ENCODE assay signal across 9 cellular contexts in genomic region chr9:73152953-73153352, GRCh38. TPM values are rescaled to one million over a fixed set of nuclear protein-coding genes. Genes with fewer than 3 reads are reported as not detected.
DNase-seq lines count a peak whose midpoint lies in the region; ATAC-seq and TF ChIP-seq lines count a peak whose summit lies in the region.
"Had no signal": no experiment of that assay in that cellular context is flagged by ENCODE, and none has a peak within 500 bp of the region (broad histone marks: within the 10 kb centered on the region; RNA-seq: fewer than 3 reads in every experiment).

No MANE protein-coding gene starts in this region.

- peak overlapping the region; percentile 26 to 45 for H3K9ac ChIP-seq in duodenal mucosa (ENCODE audit: low read depth in 1 of 2, low read length in 2 of 2)

- POLR2A ChIA-PET in WTC11 (lab: Charles Lee) = no interaction called here

- H3K36me3 Mint-ChIP-seq in WTC11 = no peaks in the 10 kb centered on the region
- H3K36me3 Mint-ChIP-seq: memory B cell had no signal

- TF ChIP-seq CTCF in sigmoid colon (IDR thresholded peaks at IDR 0.05) (no peak), WTC11 (IDR thresholded peaks at IDR 0.05) (no peak), body of pancreas (IDR thresholded peaks at IDR 0.05) (no peak)

- no peak for TF ChIP-seq EP300 in sigmoid colon (IDR thresholded peaks at IDR 0.05)

- no peaks in the 10 kb centered on the region for H3K27me3 Mint-ChIP-seq in WTC11 (ENCODE audit: low read depth)

- 0 out of 2 replicates have a peak, but pooled peaks cover 3% of the 10 kb centered on the region for H3K9me3 Mint-ChIP-seq in WTC11

- ATAC-seq in GM21723 (IDR thresholded peaks at IDR 0.05; ENCODE audit: unreplicated experiment) (peak; percentile 51), WTC11 (no peak), body of pancreas (no peak)

- H3K27ac ChIP-seq in duodenal mucosa (ENCODE audit: low read depth, low read length) = peak overlapping the region; percentile 32
- peak overlapping the region; percentile 74 to 86 (median 78) for H3K27ac ChIP-seq in sigmoid colon
- H3K27ac ChIP-seq in body of pancreas = peak overlapping the region in 1 of 4 donors; percentile 55

- H3K36me3 ChIP-seq in duodenal mucosa (ENCODE audit: control insufficient read depth in 1 of 2, insufficient read depth in 2 of 2, low read length in 2 of 2) = no peaks in the 10 kb centered on the region
- no peaks in the 10 kb centered on the region for H3K36me3 ChIP-seq in sigmoid colon
- no peaks in the 10 kb centered on the region for H3K36me3 ChIP-seq in body of pancreas (replicated peaks in 1 of 2; ENCODE audit: insufficient read depth in 1 of 2, low read depth in 2 of 2)

- DNase-seq in ELR (ENCODE audit: low read depth) (peak; percentile 58), M059J (ENCODE audit: low read depth) (peak; percentile 64), sigmoid colon (no peak), WTC11 (ENCODE audit: low spot score) (no peak), body of pancreas (no peak)
- no peak for DNase-seq in activated effector memory CD4-positive, alpha-beta T cell treated with Interleukin-2 at 50 U/mL for 16 hours

- WGBS in sigmoid colon, 2 donors = 65 to 76% methylated on average over 2 of the region's 2 CpGs
- WGBS in body of pancreas, 2 donors = 71 to 72% methylated on average over 2 of the region's 2 CpGs

- H3K27ac Mint-ChIP-seq in WTC11 = no peak overlapping the region
- H3K27ac Mint-ChIP-seq: memory B cell had no signal

- H3K27me3 ChIP-seq in duodenal mucosa (ENCODE audit: control insufficient read depth in 1 of 2, insufficient read depth in 2 of 2, low read length in 2 of 2) = no peaks in the 10 kb centered on the region
- no peaks in the 10 kb centered on the region for H3K27me3 ChIP-seq in sigmoid colon
- no peaks in the 10 kb centered on the region for H3K27me3 ChIP-seq in body of pancreas

- peaks cover 6 to 29% of the 10 kb centered on the region in 2 donors for H3K4me1 ChIP-seq in duodenal mucosa (ENCODE audit: control insufficient read depth in 1 of 2, insufficient read depth in 2 of 2, low read length in 2 of 2)
- peaks cover 0 to 88% (median 63%) of the 10 kb centered on the region in 4 donors for H3K4me1 ChIP-seq in sigmoid colon
- H3K4me1 ChIP-seq in body of pancreas = no peaks in the 10 kb centered on the region

- peaks cover 51% of the 10 kb centered on the region for H3K4me1 Mint-ChIP-seq in WTC11

- CTCF ChIA-PET in WTC11 (lab: Charles Lee) = interaction anchor here (1.7 kb wide), 1 partner anchor 45 kb away, joined by 8 read pairs; no protein-coding TSS in a partner anchor

- no peak overlapping the region for H3K4me3 Mint-ChIP-seq in WTC11
- H3K4me3 Mint-ChIP-seq: memory B cell had no signal

- TF ChIP-seq POLR2A in sigmoid colon (IDR thresholded peaks at IDR 0.05) = no peak
- TF ChIP-seq POLR2A in body of pancreas (IDR thresholded peaks at IDR 0.05) = no peak

- no peaks in the 10 kb centered on the region for H3K9me3 ChIP-seq in duodenal mucosa (ENCODE audit: control insufficient read depth in 1 of 2, low read length in 2 of 2)
- H3K9me3 ChIP-seq in sigmoid colon = no peaks in the 10 kb centered on the region
- no peaks in the 10 kb centered on the region for H3K9me3 ChIP-seq in body of pancreas

- H3K4me3 ChIP-seq in duodenal mucosa (ENCODE audit: low read depth in 1 of 2, low read length in 2 of 2) (peak overlapping the region; percentile 57 to 65), sigmoid colon (peak overlapping the region; percentile 18 to 58 (median 50)), body of pancreas (peak overlapping the region in 1 of 2 donors; percentile 2)

- intact Hi-C loops in sigmoid colon (cut with DNase I) (no loop called here), body of pancreas (cut with DNase I) (no loop called here)

TF ChIP-seq in WTC11, 78 proteins besides CTCF, POLR2A, EP300 and RAD21:
- TF ChIP-seq AR (CRISPR knock-in tag; IDR thresholded peaks at IDR 0.05) = no peak
- no peak for TF ChIP-seq ZNF512 (CRISPR knock-in tag; IDR thresholded peaks at IDR 0.05; ENCODE audit: borderline replicate concordance)
- no peak for TF ChIP-seq NR3C1 (CRISPR knock-in tag; conservative IDR thresholded peaks at IDR 0.05; ENCODE audit: low read depth)
- TF ChIP-seq FOXK1 (CRISPR knock-in tag; IDR thresholded peaks at IDR 0.05) = no peak
- TF ChIP-seq MLX (CRISPR knock-in tag; IDR thresholded peaks at IDR 0.05) = no peak
- TF ChIP-seq IRF1 (CRISPR knock-in tag; IDR thresholded peaks at IDR 0.05) = no peak
- TF ChIP-seq HMGXB4 (CRISPR knock-in tag; IDR thresholded peaks at IDR 0.05) = no peak
- no peak for TF ChIP-seq ELF4 (CRISPR knock-in tag; IDR thresholded peaks at IDR 0.05; ENCODE audit: low read depth)
TF ChIP-seq in WTC11: peak in this region for 0.

RNA-seq across cellular contexts. Expression of gene ANXA1, which starts 1.3 kb away (rescaled TPM):
- total RNA-seq in M059J (2014; rRNA removed; shearing (Covaris generic)) = 608 and 753 TPM in 2 replicates
- total RNA-seq in sigmoid colon (100 to 1,000 TPM; 135 to 214 (median 170) TPM), WTC11 (2021) (1.1 to 2.1 TPM (median 1.7 TPM) in 3 replicates), body of pancreas (10 to 100 TPM; 37.9 to 44.8 TPM)
- 100 to 1,000 TPM in 1 of 3 donors, 10 to 100 TPM in 2; 52.5 to 132 (median 75.2) TPM for polyA plus RNA-seq in sigmoid colon

Comparison
In these comparisons a context has a peak if more than half of its experiments do, and no peak if none do; other contexts are left out.
1. DNase-seq: peak in ELR (single experiment) and M059J (single experiment); none in sigmoid colon (single experiment), WTC11 (single experiment), body of pancreas (0 of 4) and activated effector memory CD4-positive, alpha-beta T cell treated with Interleukin-2 at 50 U/mL for 16 hours (single experiment).
2. RNA of gene ANXA1, which starts 1.3 kb away (total RNA-seq): 608 to 753 TPM in M059J, 135 to 214 TPM in sigmoid colon and 37.9 to 44.8 TPM in body of pancreas; 1.1 to 2.1 TPM in WTC11; every median in the first group is over 10 times any median in the second.